1 cellular context compared by ENCODE assay signal in the genomic region with DNA sequence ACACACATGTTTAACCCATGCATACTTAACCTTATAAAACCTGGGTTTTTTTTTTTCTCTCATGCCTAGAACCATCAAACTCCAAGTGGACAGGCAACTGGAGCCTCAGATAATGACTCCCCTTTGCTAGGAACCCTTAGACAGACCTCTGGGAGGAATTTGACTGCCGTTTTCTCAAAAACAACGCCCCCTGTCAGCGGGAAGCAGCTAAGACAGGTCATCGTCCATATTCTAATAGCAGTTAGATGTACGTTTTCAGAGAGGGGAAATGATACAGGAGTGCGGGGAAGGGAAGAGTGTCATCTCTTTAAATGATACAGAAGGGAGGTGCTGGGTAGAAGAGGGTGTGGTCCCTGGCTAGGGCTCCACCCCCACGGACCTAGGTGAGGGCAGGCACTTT.
TF ChIP-seq lines count a peak whose summit lies in the region.

No MANE protein-coding gene starts in this region.

TF ChIP-seq in GM23338, 12 proteins besides CTCF, POLR2A, EP300 and RAD21:
- TF ChIP-seq, protein P1, sequence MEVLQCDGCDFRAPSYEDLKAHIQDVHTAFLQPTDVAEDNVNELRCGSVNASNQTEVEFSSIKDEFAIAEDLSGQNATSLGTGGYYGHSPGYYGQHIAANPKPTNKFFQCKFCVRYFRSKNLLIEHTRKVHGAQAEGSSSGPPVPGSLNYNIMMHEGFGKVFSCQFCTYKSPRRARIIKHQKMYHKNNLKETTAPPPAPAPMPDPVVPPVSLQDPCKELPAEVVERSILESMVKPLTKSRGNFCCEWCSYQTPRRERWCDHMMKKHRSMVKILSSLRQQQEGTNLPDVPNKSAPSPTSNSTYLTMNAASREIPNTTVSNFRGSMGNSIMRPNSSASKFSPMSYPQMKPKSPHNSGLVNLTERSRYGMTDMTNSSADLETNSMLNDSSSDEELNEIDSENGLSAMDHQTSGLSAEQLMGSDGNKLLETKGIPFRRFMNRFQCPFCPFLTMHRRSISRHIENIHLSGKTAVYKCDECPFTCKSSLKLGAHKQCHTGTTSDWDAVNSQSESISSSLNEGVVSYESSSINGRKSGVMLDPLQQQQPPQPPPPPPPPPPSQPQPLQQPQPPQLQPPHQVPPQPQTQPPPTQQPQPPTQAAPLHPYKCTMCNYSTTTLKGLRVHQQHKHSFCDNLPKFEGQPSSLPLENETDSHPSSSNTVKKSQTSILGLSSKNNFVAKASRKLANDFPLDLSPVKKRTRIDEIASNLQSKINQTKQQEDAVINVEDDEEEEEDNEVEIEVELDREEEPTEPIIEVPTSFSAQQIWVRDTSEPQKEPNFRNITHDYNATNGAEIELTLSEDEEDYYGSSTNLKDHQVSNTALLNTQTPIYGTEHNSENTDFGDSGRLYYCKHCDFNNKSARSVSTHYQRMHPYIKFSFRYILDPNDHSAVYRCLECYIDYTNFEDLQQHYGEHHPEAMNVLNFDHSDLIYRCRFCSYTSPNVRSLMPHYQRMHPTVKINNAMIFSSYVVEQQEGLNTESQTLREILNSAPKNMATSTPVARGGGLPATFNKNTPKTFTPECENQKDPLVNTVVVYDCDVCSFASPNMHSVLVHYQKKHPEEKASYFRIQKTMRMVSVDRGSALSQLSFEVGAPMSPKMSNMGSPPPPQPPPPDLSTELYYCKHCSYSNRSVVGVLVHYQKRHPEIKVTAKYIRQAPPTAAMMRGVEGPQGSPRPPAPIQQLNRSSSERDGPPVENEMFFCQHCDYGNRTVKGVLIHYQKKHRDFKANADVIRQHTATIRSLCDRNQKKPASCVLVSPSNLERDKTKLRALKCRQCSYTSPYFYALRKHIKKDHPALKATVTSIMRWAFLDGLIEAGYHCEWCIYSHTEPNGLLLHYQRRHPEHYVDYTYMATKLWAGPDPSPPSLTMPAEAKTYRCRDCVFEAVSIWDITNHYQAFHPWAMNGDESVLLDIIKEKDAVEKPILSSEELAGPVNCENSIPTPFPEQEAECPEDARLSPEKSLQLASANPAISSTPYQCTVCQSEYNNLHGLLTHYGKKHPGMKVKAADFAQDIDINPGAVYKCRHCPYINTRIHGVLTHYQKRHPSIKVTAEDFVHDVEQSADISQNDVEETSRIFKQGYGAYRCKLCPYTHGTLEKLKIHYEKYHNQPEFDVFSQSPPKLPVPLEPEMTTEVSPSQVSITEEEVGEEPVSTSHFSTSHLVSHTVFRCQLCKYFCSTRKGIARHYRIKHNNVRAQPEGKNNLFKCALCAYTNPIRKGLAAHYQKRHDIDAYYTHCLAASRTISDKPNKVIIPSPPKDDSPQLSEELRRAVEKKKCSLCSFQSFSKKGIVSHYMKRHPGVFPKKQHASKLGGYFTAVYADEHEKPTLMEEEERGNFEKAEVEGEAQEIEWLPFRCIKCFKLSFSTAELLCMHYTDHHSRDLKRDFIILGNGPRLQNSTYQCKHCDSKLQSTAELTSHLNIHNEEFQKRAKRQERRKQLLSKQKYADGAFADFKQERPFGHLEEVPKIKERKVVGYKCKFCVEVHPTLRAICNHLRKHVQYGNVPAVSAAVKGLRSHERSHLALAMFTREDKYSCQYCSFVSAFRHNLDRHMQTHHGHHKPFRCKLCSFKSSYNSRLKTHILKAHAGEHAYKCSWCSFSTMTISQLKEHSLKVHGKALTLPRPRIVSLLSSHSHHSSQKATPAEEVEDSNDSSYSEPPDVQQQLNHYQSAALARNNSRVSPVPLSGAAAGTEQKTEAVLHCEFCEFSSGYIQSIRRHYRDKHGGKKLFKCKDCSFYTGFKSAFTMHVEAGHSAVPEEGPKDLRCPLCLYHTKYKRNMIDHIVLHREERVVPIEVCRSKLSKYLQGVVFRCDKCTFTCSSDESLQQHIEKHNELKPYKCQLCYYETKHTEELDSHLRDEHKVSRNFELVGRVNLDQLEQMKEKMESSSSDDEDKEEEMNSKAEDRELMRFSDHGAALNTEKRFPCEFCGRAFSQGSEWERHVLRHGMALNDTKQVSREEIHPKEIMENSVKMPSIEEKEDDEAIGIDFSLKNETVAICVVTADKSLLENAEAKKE (CRISPR knock-in tag; IDR thresholded peaks at IDR 0.05) = no peak
- TF ChIP-seq EZH2 (IDR thresholded peaks at IDR 0.05; ENCODE audit: low read depth, unreplicated experiment) (no peak), ZNF331 (CRISPR knock-in tag; IDR thresholded peaks at IDR 0.05; ENCODE audit: low read depth) (no peak), ZNF114 (CRISPR knock-in tag; IDR thresholded peaks at IDR 0.05) (no peak), EZH2phosphoT487 (IDR thresholded peaks at IDR 0.05; ENCODE audit: unreplicated experiment) (no peak), STAT1 (IDR thresholded peaks at IDR 0.05; ENCODE audit: unreplicated experiment) (no peak), POLR2AphosphoS5 (IDR thresholded peaks at IDR 0.05; ENCODE audit: low read depth) (no peak), CREB1 (CRISPR knock-in tag; IDR thresholded peaks at IDR 0.05; ENCODE audit: low read depth) (no peak), JUNB (IDR thresholded peaks at IDR 0.05; ENCODE audit: unreplicated experiment) (no peak), NANOG (IDR thresholded peaks at IDR 0.05; ENCODE audit: borderline replicate concordance) (no peak)
- TF ChIP-seq, protein P2, sequence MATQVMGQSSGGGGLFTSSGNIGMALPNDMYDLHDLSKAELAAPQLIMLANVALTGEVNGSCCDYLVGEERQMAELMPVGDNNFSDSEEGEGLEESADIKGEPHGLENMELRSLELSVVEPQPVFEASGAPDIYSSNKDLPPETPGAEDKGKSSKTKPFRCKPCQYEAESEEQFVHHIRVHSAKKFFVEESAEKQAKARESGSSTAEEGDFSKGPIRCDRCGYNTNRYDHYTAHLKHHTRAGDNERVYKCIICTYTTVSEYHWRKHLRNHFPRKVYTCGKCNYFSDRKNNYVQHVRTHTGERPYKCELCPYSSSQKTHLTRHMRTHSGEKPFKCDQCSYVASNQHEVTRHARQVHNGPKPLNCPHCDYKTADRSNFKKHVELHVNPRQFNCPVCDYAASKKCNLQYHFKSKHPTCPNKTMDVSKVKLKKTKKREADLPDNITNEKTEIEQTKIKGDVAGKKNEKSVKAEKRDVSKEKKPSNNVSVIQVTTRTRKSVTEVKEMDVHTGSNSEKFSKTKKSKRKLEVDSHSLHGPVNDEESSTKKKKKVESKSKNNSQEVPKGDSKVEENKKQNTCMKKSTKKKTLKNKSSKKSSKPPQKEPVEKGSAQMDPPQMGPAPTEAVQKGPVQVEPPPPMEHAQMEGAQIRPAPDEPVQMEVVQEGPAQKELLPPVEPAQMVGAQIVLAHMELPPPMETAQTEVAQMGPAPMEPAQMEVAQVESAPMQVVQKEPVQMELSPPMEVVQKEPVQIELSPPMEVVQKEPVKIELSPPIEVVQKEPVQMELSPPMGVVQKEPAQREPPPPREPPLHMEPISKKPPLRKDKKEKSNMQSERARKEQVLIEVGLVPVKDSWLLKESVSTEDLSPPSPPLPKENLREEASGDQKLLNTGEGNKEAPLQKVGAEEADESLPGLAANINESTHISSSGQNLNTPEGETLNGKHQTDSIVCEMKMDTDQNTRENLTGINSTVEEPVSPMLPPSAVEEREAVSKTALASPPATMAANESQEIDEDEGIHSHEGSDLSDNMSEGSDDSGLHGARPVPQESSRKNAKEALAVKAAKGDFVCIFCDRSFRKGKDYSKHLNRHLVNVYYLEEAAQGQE (IDR thresholded peaks at IDR 0.05; ENCODE audit: unreplicated experiment) = no peak
- TF ChIP-seq, protein P3, sequence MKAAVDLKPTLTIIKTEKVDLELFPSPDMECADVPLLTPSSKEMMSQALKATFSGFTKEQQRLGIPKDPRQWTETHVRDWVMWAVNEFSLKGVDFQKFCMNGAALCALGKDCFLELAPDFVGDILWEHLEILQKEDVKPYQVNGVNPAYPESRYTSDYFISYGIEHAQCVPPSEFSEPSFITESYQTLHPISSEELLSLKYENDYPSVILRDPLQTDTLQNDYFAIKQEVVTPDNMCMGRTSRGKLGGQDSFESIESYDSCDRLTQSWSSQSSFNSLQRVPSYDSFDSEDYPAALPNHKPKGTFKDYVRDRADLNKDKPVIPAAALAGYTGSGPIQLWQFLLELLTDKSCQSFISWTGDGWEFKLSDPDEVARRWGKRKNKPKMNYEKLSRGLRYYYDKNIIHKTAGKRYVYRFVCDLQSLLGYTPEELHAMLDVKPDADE (IDR thresholded peaks at IDR 0.05) = no peak
TF ChIP-seq in GM23338: peak in this region for 0.
